8 cellular contexts compared by ENCODE assay signal in genomic region chr10:102119417-102120141, GRCh38. TPM values are rescaled to one million over a fixed set of nuclear protein-coding genes. Genes with fewer than 3 reads are reported as not detected.
DNase-seq lines count a peak whose midpoint lies in the region; ATAC-seq, FAIRE-seq and TF ChIP-seq lines count a peak whose summit lies in the region.

No MANE protein-coding gene starts in this region.

- peak overlapping the region; percentile 77 for H3K4me3 ChIP-seq in RWPE2 (ENCODE audit: severe bottlenecking)
- peak overlapping the region; percentile 62 to 99 (median 90) for H3K4me3 ChIP-seq in heart right ventricle
- peak overlapping the region; percentile 69 to 82 (median 74) for H3K4me3 ChIP-seq in pancreas

- FAIRE-seq in pancreas (lab: Jason Lieb, UNC): no peak

- intact Hi-C loops in heart right ventricle (cut with DNase I) (loop anchor here in 2 of 10 donors (1.0 to 5.0 kb wide), 3 partner anchors 13 to 62 kb away; partner anchors contain the start of genes ARMH3 (in 1 of the 2) and HPS6 (in 1 of the 2)), pancreas (cut with DNase I) (no loop called here)

- H3K9me3 ChIP-seq in RWPE2 (ENCODE audit: severe bottlenecking): no peaks in the 10 kb centered on the region
- no peaks in the 10 kb centered on the region for H3K9me3 ChIP-seq in heart right ventricle
- no peaks in the 10 kb centered on the region for H3K9me3 ChIP-seq in pancreas

- H3K36me3 ChIP-seq in RWPE2 (ENCODE audit: low read depth): no peaks in the 10 kb centered on the region
- no peaks in the 10 kb centered on the region for H3K36me3 ChIP-seq in heart right ventricle
- H3K36me3 ChIP-seq in pancreas: no peaks in the 10 kb centered on the region

- H3K27ac ChIP-seq in C4-2B (peak overlapping the region; percentile 91), RWPE2 (ENCODE audit: poor library complexity, severe bottlenecking) (peak overlapping the region; percentile 73), heart right ventricle (peak overlapping the region; percentile 94 to 100 (median 97)), pancreas (peak overlapping the region; percentile 72 to 86 (median 80))

- H3K27me3 ChIP-seq in RWPE2 (ENCODE audit: insufficient read depth, poor library complexity, severe bottlenecking) (no peaks in the 10 kb centered on the region), heart right ventricle (no peaks in the 10 kb centered on the region), pancreas (no peaks in the 10 kb centered on the region)

- WGBS in heart right ventricle, 2 donors: 1% methylated on average over 21 to 22 of the region's 22 CpGs
- 1% methylated on average over 12 to 22 of the region's 22 CpGs for WGBS in pancreas, 2 donors

- TF ChIP-seq CTCF in C4-2B (conservative IDR thresholded peaks at IDR 0.05) (no peak), RWPE2 (IDR thresholded peaks at IDR 0.05; ENCODE audit: poor library complexity, severe bottlenecking) (no peak), heart right ventricle (IDR thresholded peaks at IDR 0.05) (no peak), pancreas (IDR thresholded peaks at IDR 0.05) (no peak)

- DNase-seq in HCEC 1CT (peak; percentile 54), RWPE2 (ENCODE audit: low spot score) (no peak), anterior cingulate cortex (lab: John Stamatoyannopoulos, UW) (peak in 43 of 58 donors; percentile 15 to 65 (median 37)), heart right ventricle (peak; percentile 56 to 88), pancreas (peak in 5 of 6 donors; percentile 62 to 82 (median 67)), NCI-H187 (lab: John Stamatoyannopoulos, UW) (no peak)

- ATAC-seq in RWPE2 (ENCODE audit: low read depth) (peak; percentile 35), heart right ventricle (peak in 7 of 8 donors; percentile 7 to 37 (median 34)), pancreas (peak; percentile 15 to 39 (median 34)), HG03442 (IDR thresholded peaks at IDR 0.05; ENCODE audit: unreplicated experiment) (no peak)

- peaks cover 46% of the 10 kb centered on the region for H3K4me1 ChIP-seq in RWPE2 (ENCODE audit: insufficient read depth, poor library complexity, severe bottlenecking)
- H3K4me1 ChIP-seq in heart right ventricle: peaks cover 11 to 63% (median 62%) of the 10 kb centered on the region in 9 donors
- H3K4me1 ChIP-seq in pancreas: peaks cover 20 to 40% (median 30%) of the 10 kb centered on the region in 3 donors

RNA-seq across cellular contexts. Expression of gene LDB1, which starts 0.6 kb away (rescaled TPM):
- 10 to 100 TPM; 39.2 to 63.8 (median 56.3) TPM for total RNA-seq in heart right ventricle
- polyA plus RNA-seq in heart right ventricle: 10 to 100 TPM; 21.9 to 22.9 TPM
- total RNA-seq in pancreas: 10 to 100 TPM; 12.5 to 32.1 (median 16.5) TPM
- polyA plus RNA-seq in pancreas: 10 to 100 TPM; 20.1 to 26.2 TPM

RNA-seq across cellular contexts. Expression of gene PPRC1, which starts 13.3 kb away (rescaled TPM):
- total RNA-seq in heart right ventricle: 10 to 100 TPM; 10.6 to 22.7 (median 13.0) TPM
- 10 to 100 TPM; 14.1 to 14.9 TPM for polyA plus RNA-seq in heart right ventricle
- total RNA-seq in pancreas: 10 to 100 TPM; 11.7 to 20.4 (median 16.9) TPM
- 10 to 100 TPM; 26.4 to 31.2 TPM for polyA plus RNA-seq in pancreas

RNA-seq across cellular contexts. Expression of gene NOLC1, which starts 32.6 kb away (rescaled TPM):
- total RNA-seq in heart right ventricle (10 to 100 TPM; 22.3 to 45.5 (median 29.0) TPM), pancreas (10 to 100 TPM; 14.8 to 33.7 (median 27.6) TPM)
- polyA plus RNA-seq in heart right ventricle (10 to 100 TPM in 1 of 2 donors, 1 to 10 TPM in 1; 8.6 to 24.0 TPM), pancreas (10 to 100 TPM; 15.1 to 23.8 TPM)

RNA-seq across cellular contexts. Expression of gene HPS6, which starts 54.4 kb away (rescaled TPM):
- total RNA-seq in heart right ventricle (10 to 100 TPM in 7 of 10 donors, 1 to 10 TPM in 3; 8.2 to 13.6 (median 11.1) TPM), pancreas (10 to 100 TPM in 2 of 6 donors, 1 to 10 TPM in 4; 6.2 to 11.6 (median 8.6) TPM)
- polyA plus RNA-seq in heart right ventricle (1 to 10 TPM; 8.3 to 9.7 TPM), pancreas (1 to 10 TPM; 5.2 to 6.8 TPM)

Comparison
In these comparisons a context has a peak if more than half of its experiments do, and no peak if none do; other contexts are left out.
1. DNase-seq: peak in HCEC 1CT (single experiment), anterior cingulate cortex (43 of 58), heart right ventricle (2 of 2) and pancreas (5 of 6); none in RWPE2 (single experiment) and NCI-H187 (0 of 2).
2. Peak in every context shown above with its lines, with median percentiles within 50 percentile points of each other: H3K27ac ChIP-seq and H3K4me3 ChIP-seq.